In the genomic region with DNA sequence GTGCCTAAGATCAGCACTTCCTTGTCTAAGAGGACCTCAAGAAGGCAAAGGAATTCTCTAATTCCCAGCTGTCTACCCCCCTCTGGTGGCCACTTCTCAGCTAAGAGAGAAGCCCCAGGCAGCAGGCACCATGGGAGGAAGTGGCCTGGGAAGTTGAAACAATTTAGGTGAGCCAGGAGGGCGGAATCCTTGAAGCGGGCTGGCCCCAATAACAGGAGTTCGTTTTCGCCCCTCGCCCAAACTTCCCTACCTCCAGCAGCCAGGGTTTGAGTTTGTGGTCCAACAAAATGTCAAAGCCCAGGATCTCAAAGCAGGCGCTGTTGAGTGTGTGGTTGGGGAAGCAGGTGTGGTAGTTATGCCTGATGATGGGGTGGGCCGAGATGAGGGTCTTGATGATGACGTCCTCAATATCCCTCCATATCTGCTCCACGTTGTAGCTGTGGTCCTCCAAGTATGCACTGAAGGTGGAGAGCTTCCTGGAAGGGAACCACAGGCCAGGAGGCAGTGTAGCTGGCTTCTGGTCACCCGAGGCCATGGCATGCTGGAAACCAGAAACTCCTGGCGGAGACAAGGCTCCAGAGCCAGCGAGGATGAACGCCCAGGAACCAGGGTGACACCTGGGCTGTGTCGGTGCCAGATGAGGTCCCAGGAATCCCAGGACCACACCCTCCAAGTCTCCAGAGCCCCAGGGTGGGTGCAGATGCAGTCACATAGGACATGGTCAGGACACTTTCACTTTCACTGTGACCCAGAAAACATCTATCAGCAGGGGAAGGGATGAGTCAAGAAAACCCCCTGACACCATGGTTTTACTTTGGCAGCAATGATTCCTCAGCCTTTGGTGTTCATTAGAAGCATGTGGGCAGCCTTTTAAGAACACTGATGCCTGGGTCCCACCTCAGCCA, we compare ENCODE assay signal across 1 cellular context.
TF ChIP-seq lines count a peak whose summit lies in the region.

No MANE protein-coding gene starts in this region.

TF ChIP-seq in K562, 482 proteins besides CTCF, POLR2A, EP300 and RAD21:
- TF ChIP-seq SP1 (CRISPR knock-in tag; IDR thresholded peaks at IDR 0.05) (0 out of 2 replicates have a peak, but pooled peaks have one; percentile 31), HNRNPH1 (optimal IDR thresholded peaks at IDR 0.05; ENCODE audit: low read depth, low read length) (no peak), ZNF277 (CRISPR knock-in tag; IDR thresholded peaks at IDR 0.05; ENCODE audit: borderline replicate concordance) (no peak), SOX6 (IDR thresholded peaks at IDR 0.05) (no peak), JUN (IDR thresholded peaks at IDR 0.05; ENCODE audit: borderline replicate concordance, low read depth, low read length) (0 out of 2 replicates have a peak, but pooled peaks have one; percentile 18), JUN (CRISPR knock-in tag; IDR thresholded peaks at IDR 0.05; ENCODE audit: borderline replicate concordance) (0 out of 2 replicates have a peak, but pooled peaks have one; percentile 36), GATA2 (CRISPR knock-in tag; IDR thresholded peaks at IDR 0.05) (no peak), CC2D1A (IDR thresholded peaks at IDR 0.05) (peak; percentile 21; the same call in 1 of the 2 replicates), TSHZ1 (CRISPR knock-in tag; IDR thresholded peaks at IDR 0.05) (no peak), MAX (CRISPR knock-in tag; IDR thresholded peaks at IDR 0.05) (0 out of 2 replicates have a peak, but pooled peaks have one; percentile 17), MAZ (CRISPR knock-in tag; conservative IDR thresholded peaks at IDR 0.05 in 1 of 2, IDR thresholded peaks at IDR 0.05 in 1 of 2) (0 out of 4 replicates have a peak, but pooled peaks of 1 of the 2 experiments have one; percentile 18), SPI1 (IDR thresholded peaks at IDR 0.05; ENCODE audit: borderline replicate concordance, low read depth, low read length) (peak; percentile 91), TFAP4 (CRISPR knock-in tag; IDR thresholded peaks at IDR 0.05; ENCODE audit: borderline replicate concordance) (0 out of 2 replicates have a peak, but pooled peaks have one; percentile 15), SMC3 (conservative IDR thresholded peaks at IDR 0.05; ENCODE audit: insufficient read depth, low read depth, low read length) (peak; percentile 96), ZNF644 (tag; IDR thresholded peaks at IDR 0.05; ENCODE audit: low read depth) (no peak), STAG1 (CRISPR knock-in tag; IDR thresholded peaks at IDR 0.05; ENCODE audit: borderline replicate concordance) (peak; percentile 36; the same call in 1 of the 2 replicates), ARID2 (IDR thresholded peaks at IDR 0.05) (peak; percentile 64; the same call in 1 of the 2 replicates), MITF (IDR thresholded peaks at IDR 0.05) (no peak), PURB (CRISPR knock-in tag; IDR thresholded peaks at IDR 0.05; ENCODE audit: low read depth) (no peak), L3MBTL2 (IDR thresholded peaks at IDR 0.05) (0 out of 2 replicates have a peak, but pooled peaks have one; percentile 18), CREBBP (IDR thresholded peaks at IDR 0.05; ENCODE audit: low read depth, low read length) (no peak), RB1 (IDR thresholded peaks at IDR 0.05; ENCODE audit: low read depth) (peak; percentile 44; the same call in 1 of the 2 replicates), KLF16 (IDR thresholded peaks at IDR 0.05) (peak; percentile 21; the same call in 1 of the 2 replicates), ZNF384 (IDR thresholded peaks at IDR 0.05; ENCODE audit: low read depth, low read length) (no peak), ELF1 (tag; IDR thresholded peaks at IDR 0.05) (peak; percentile 67; the same call in 1 of the 2 replicates), E2F4 (CRISPR knock-in tag; IDR thresholded peaks at IDR 0.05; ENCODE audit: low read depth) (0 out of 2 replicates have a peak, but pooled peaks have one; percentile 34)
- TF ChIP-seq, protein P1, sequence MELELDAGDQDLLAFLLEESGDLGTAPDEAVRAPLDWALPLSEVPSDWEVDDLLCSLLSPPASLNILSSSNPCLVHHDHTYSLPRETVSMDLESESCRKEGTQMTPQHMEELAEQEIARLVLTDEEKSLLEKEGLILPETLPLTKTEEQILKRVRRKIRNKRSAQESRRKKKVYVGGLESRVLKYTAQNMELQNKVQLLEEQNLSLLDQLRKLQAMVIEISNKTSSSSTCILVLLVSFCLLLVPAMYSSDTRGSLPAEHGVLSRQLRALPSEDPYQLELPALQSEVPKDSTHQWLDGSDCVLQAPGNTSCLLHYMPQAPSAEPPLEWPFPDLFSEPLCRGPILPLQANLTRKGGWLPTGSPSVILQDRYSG (tag; conservative IDR thresholded peaks at IDR 0.05; ENCODE audit: low read depth), result no peak
- TF ChIP-seq, protein P2, sequence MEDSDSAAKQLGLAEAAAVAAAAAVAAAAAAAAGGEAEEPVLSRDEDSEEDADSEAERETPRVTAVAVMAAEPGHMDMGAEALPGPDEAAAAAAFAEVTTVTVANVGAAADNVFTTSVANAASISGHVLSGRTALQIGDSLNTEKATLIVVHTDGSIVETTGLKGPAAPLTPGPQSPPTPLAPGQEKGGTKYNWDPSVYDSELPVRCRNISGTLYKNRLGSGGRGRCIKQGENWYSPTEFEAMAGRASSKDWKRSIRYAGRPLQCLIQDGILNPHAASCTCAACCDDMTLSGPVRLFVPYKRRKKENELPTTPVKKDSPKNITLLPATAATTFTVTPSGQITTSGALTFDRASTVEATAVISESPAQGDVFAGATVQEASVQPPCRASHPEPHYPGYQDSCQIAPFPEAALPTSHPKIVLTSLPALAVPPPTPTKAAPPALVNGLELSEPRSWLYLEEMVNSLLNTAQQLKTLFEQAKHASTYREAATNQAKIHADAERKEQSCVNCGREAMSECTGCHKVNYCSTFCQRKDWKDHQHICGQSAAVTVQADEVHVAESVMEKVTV (CRISPR knock-in tag; IDR thresholded peaks at IDR 0.05), result peak; percentile 79
